Comparison of ENCODE assay signal across 8 cellular contexts in genomic region chr17:47070266-47070665, GRCh38.
DNase-seq lines count a peak whose midpoint lies in the region; TF ChIP-seq lines count a peak whose summit lies in the region.
"Not testable (repeated sequence)": the region's sequence is repeated elsewhere in the genome, so short reads cannot be mapped to it uniquely, and the experiment has no call there.

No MANE protein-coding gene starts in this region.

- not testable (repeated sequence) for H4K20me1 ChIP-seq in GM23248 (ENCODE audit: insufficient read depth)

- CTCF ChIA-PET in RWPE1 (lab: Yijun Ruan, JAX): not testable (repeated sequence)

- WGBS in GM23248 (ENCODE audit: low coverage in 1 of 2, low lambda C conversion rate in 2 of 2, missing lambda C conversion rate in 2 of 2), 2 experiments: 51 to 53% methylated on average over 4 of the region's 4 CpGs
- 21 to 32% methylated on average over 3 of the region's 4 CpGs for WGBS in esophagus squamous epithelium, 2 donors

- not testable (repeated sequence) for H3K4me2 ChIP-seq in GM23248 (ENCODE audit: unreplicated experiment)

- H3K9me3 ChIP-seq in GM23248 (ENCODE audit: low read depth); MG63; esophagus squamous epithelium: not testable (repeated sequence)

- TF ChIP-seq CTCF in RWPE1 (conservative IDR thresholded peaks at IDR 0.05; ENCODE audit: low read depth); brain (conservative IDR thresholded peaks at IDR 0.05); esophagus squamous epithelium (IDR thresholded peaks at IDR 0.05): not testable (repeated sequence)

- in situ Hi-C loops in GM23248 (cut with MboI): not testable (repeated sequence)

- intact Hi-C loops in esophagus squamous epithelium (cut with DNase I): not testable (repeated sequence)

- H3K4me1 Mint-ChIP-seq in brain: peaks cover 34% of the 10 kb centered on the region

- POLR2A ChIA-PET in RWPE1 (lab: Yijun Ruan, JAX; ENCODE audit: low non-redundant PET): interaction anchor here (0.6 kb wide), 1 partner anchor 40 kb away, joined by 4 read pairs; no protein-coding TSS in a partner anchor

- H3K27me3 ChIP-seq in ACC112 (ENCODE audit: insufficient read depth, low read length); GM23248 (replicated peaks; ENCODE audit: insufficient read depth); MG63; esophagus squamous epithelium: not testable (repeated sequence)

- H3K4me1 ChIP-seq in ACC112 (ENCODE audit: control insufficient read depth, insufficient read depth, low read length, unreplicated experiment) (peaks cover 23% of the 10 kb centered on the region), GM23248 (ENCODE audit: insufficient read depth) (peaks cover 14% of the 10 kb centered on the region), esophagus squamous epithelium (peaks cover 7 to 32% (median 9%) of the 10 kb centered on the region in 3 donors)

- H3F3A ChIP-seq in GM23248 (ENCODE audit: insufficient read depth): not testable (repeated sequence)

- not testable (repeated sequence) for H3K9me2 ChIP-seq in GM23248 (ENCODE audit: insufficient read depth)

- not testable (repeated sequence) for H3K36me3 ChIP-seq in ACC112 (ENCODE audit: insufficient read depth, low read length); GM23248 (ENCODE audit: low read depth); MG63; esophagus squamous epithelium

- not testable (repeated sequence) for H3K27me3 Mint-ChIP-seq in brain

- not testable (repeated sequence) for H3K9ac ChIP-seq in GM23248

- H3K27ac ChIP-seq in ACC112 (ENCODE audit: low read depth, low read length) (peak overlapping the region; percentile 8; the same call in 1 of the 2 replicates), RWPE1 (peak overlapping the region; percentile 44; the same call in 1 of the 2 replicates), esophagus squamous epithelium (peak overlapping the region; percentile 21 to 81 (median 54))
- H3K27ac ChIP-seq in GM23248: not testable (repeated sequence)

- H3K4me3 Mint-ChIP-seq in brain: not testable (repeated sequence)

- H3K4me3 ChIP-seq in ACC112 (ENCODE audit: low read depth, low read length); GM23248; MG63; esophagus squamous epithelium: not testable (repeated sequence)

- not testable (repeated sequence) for H3K9me3 Mint-ChIP-seq in brain

- H2AFZ ChIP-seq in ACC112 (ENCODE audit: low read length, unreplicated experiment); GM23248: not testable (repeated sequence)

- peak; percentile 71 for DNase-seq in GM23248
- peak; percentile 41 for DNase-seq in MG63
- peak; percentile 76 for DNase-seq in RWPE1 (ENCODE audit: low spot score)
- DNase-seq in esophagus squamous epithelium (lab: John Stamatoyannopoulos, UW): not testable (repeated sequence)
- DNase-seq in kidney glomerular epithelial cell (lab: John Stamatoyannopoulos, UW): peak; percentile 52
- DNase-seq in renal cortical epithelial cell (ENCODE audit: low read depth): peak; percentile 95

- H3K36me3 Mint-ChIP-seq in brain: not testable (repeated sequence)

- TF ChIP-seq POLR2A in esophagus squamous epithelium (IDR thresholded peaks at IDR 0.05): not testable (repeated sequence)

- H3K79me2 ChIP-seq in ACC112 (ENCODE audit: control insufficient read depth, insufficient read depth, low read length, unreplicated experiment): not testable (repeated sequence)
- peaks cover 23% of the 10 kb centered on the region for H3K79me2 ChIP-seq in GM23248 (ENCODE audit: insufficient read depth)

- peak overlapping the region in 3 of 5 experiments; percentile 14 to 60 (median 16) for H3K27ac Mint-ChIP-seq in brain
